3 cellular contexts compared by ENCODE assay signal in the genomic region with DNA sequence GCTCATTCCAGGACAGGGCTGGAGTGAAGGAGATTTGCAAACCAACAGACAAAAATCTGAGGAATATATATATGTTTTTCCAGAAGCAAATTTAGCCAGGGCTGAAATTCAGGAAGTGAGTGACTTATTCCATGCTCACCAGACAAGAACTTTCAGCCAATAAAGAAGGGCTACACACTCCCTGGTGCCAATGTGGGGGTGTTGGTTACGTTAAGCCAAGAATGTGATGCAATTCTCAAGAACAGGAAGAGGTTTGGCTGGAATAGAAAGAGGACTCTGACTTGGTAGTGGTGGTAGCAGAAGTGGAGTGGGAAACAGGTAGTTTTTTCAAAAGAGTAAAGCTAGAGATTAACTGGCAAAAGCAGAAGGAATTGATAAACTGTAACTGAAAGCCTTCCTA. TPM values are rescaled to one million over a fixed set of nuclear protein-coding genes. Genes with fewer than 3 reads are reported as not detected.
"Had no signal": no experiment of that assay in that cellular context is flagged by ENCODE, and none has a peak within 500 bp of the region (broad histone marks: within the 10 kb centered on the region; RNA-seq: fewer than 3 reads in every experiment).

No MANE protein-coding gene starts in this region.

RNA-seq across cellular contexts. Expression of gene NUDT4B, which starts 11.6 kb away (rescaled TPM):
- total RNA-seq: left ventricle myocardium inferior; naive thymus-derived CD8-positive, alpha-beta T cell; osteocyte had no signal
